In the genomic region with DNA sequence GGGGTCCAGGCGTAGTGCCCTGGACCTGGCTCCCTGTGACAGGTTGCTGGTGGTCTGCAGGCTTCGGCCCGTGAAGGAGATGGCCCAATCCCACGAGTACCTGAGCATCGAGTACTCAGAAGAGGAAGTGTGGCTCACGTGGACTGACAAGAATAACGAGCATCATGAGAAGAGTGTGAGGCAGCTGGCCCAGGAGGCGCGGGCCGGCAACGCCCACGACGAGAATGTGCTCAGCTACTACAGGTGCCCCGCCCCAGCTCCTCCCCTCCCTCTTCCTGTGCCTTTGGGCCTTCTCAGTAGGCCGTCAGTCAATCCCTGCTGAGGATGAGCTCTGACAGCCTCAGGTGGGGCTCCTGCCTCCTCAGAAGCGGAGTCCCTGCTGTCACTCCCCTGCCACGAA, we compare ENCODE assay signal across 9 cellular contexts. TPM values are rescaled to one million over a fixed set of nuclear protein-coding genes. Genes with fewer than 3 reads are reported as not detected.
DNase-seq lines count a peak whose midpoint lies in the region; ATAC-seq and TF ChIP-seq lines count a peak whose summit lies in the region.
"Had no signal": no experiment of that assay in that cellular context is flagged by ENCODE, and none has a peak within 500 bp of the region (broad histone marks: within the 10 kb centered on the region; RNA-seq: fewer than 3 reads in every experiment).

No MANE protein-coding gene starts in this region.

- peaks cover 89% of the 10 kb centered on the region for H3K36me3 Mint-ChIP-seq in CD4-positive, alpha-beta T cell (ENCODE audit: low read depth)
- H3K36me3 Mint-ChIP-seq in activated T-helper 2 cell treated with anti-CD3 and anti-CD28 coated beads, Interferon-gamma antibody, Interleukin-2, Interleukin-4, amounts not matched to agents 10 μg/mL and 5 μg/mL and 100 μg/mL, durations not matched to agents 14 hours and 24 hours and 36 hours (ENCODE audit: low read depth), result peaks cover 59% of the 10 kb centered on the region
- H3K36me3 Mint-ChIP-seq in naive thymus-derived CD8-positive, alpha-beta T cell, result peaks cover 0 to 78% (median 12%) of the 10 kb centered on the region in 3 donors

- peak; percentile 54 to 84 (median 70) for DNase-seq in CD4-positive, alpha-beta T cell
- DNase-seq in PC-3 (peak; percentile 76), cerebellar nuclear complex (lab: John Stamatoyannopoulos, UW) (no peak)
- peak; percentile 63 for DNase-seq in activated T-helper 2 cell treated with anti-CD3 and anti-CD28 coated beads, Interferon-gamma antibody, Interleukin-2, Interleukin-4, amounts not matched to agents 10 μg/mL and 5 μg/mL and 100 μg/mL, durations not matched to agents 14 hours and 24 hours and 36 hours (ENCODE audit: low spot score)
- peak in 2 of 10 donors; percentile 20 to 22 for DNase-seq in naive thymus-derived CD8-positive, alpha-beta T cell

- no peak overlapping the region for H3K27ac ChIP-seq in CD4-positive, alpha-beta T cell (ENCODE audit: low read depth, low read length)
- H3K27ac ChIP-seq in PC-3 (ENCODE audit: low read length), result peak overlapping the region; percentile 53; the same call in 1 of the 2 replicates
- H3K27ac ChIP-seq: BLaER1 had no signal

- H2AFZ ChIP-seq in PC-3 (ENCODE audit: low read length), result no peak overlapping the region

- no peak overlapping the region for H3K4me2 ChIP-seq in PC-3 (ENCODE audit: low read length)
- H3K4me2 ChIP-seq: BLaER1 had no signal

- peaks cover 25% of the 10 kb centered on the region for H3K36me3 ChIP-seq in PC-3 (ENCODE audit: low read depth, low read length)

- H3K4me1 Mint-ChIP-seq in CD4-positive, alpha-beta T cell (ENCODE audit: low read depth), result peaks cover 14% of the 10 kb centered on the region
- peaks cover 7% of the 10 kb centered on the region for H3K4me1 Mint-ChIP-seq in activated T-helper 2 cell treated with anti-CD3 and anti-CD28 coated beads, Interferon-gamma antibody, Interleukin-2, Interleukin-4, amounts not matched to agents 10 μg/mL and 5 μg/mL and 100 μg/mL, durations not matched to agents 14 hours and 24 hours and 36 hours (ENCODE audit: low read depth)
- H3K4me1 Mint-ChIP-seq in naive thymus-derived CD8-positive, alpha-beta T cell, result peaks cover 0 to 8% (median 3%) of the 10 kb centered on the region in 4 donors

- peak overlapping the region; percentile 33; the same call in 1 of the 2 replicates for H3K9ac ChIP-seq in PC-3 (ENCODE audit: low read length)
- H3K9ac ChIP-seq: BLaER1 had no signal

- H3K79me2 ChIP-seq in PC-3 (ENCODE audit: low read length), result no peaks in the 10 kb centered on the region

- H3K9me2 ChIP-seq in PC-3 (replicated peaks; ENCODE audit: low read length), result no peaks in the 10 kb centered on the region

- no peak overlapping the region for H3K4me3 Mint-ChIP-seq in CD4-positive, alpha-beta T cell
- no peak overlapping the region for H3K4me3 Mint-ChIP-seq in activated T-helper 2 cell treated with anti-CD3 and anti-CD28 coated beads, Interferon-gamma antibody, Interleukin-2, Interleukin-4, amounts not matched to agents 10 μg/mL and 5 μg/mL and 100 μg/mL, durations not matched to agents 14 hours and 24 hours and 36 hours (ENCODE audit: low read depth)
- H3K4me3 Mint-ChIP-seq in naive thymus-derived CD8-positive, alpha-beta T cell, result no peak overlapping the region

- H3K27me3 Mint-ChIP-seq in CD4-positive, alpha-beta T cell, result no peaks in the 10 kb centered on the region
- H3K27me3 Mint-ChIP-seq in activated T-helper 2 cell treated with anti-CD3 and anti-CD28 coated beads, Interferon-gamma antibody, Interleukin-2, Interleukin-4, amounts not matched to agents 10 μg/mL and 5 μg/mL and 100 μg/mL, durations not matched to agents 14 hours and 24 hours and 36 hours (ENCODE audit: low read depth), result no peaks in the 10 kb centered on the region
- no peaks in the 10 kb centered on the region for H3K27me3 Mint-ChIP-seq in naive thymus-derived CD8-positive, alpha-beta T cell

- no peak for TF ChIP-seq CTCF in CD4-positive, alpha-beta T cell (IDR thresholded peaks at IDR 0.05)
- TF ChIP-seq CTCF in PC-3 (conservative IDR thresholded peaks at IDR 0.05; ENCODE audit: low read depth, low read length), result no peak

- H4K20me1 ChIP-seq in PC-3 (ENCODE audit: low read length), result no peaks in the 10 kb centered on the region

- ATAC-seq in CD4-positive, alpha-beta T cell (ENCODE audit: poor library complexity), result peak; percentile 99
- peak; percentile 83 for ATAC-seq in PC-3
- peak in 1 of 2 donors; percentile 62 for ATAC-seq in naive thymus-derived CD8-positive, alpha-beta T cell
- ATAC-seq in HG02870 (IDR thresholded peaks at IDR 0.05; ENCODE audit: unreplicated experiment), result no peak
- ATAC-seq in GM19467 (IDR thresholded peaks at IDR 0.05; ENCODE audit: unreplicated experiment), result no peak
- no peak for ATAC-seq in HG02981 (IDR thresholded peaks at IDR 0.05; ENCODE audit: unreplicated experiment)

- peak overlapping the region; percentile 81 for H3K27ac Mint-ChIP-seq in CD4-positive, alpha-beta T cell
- H3K27ac Mint-ChIP-seq in activated T-helper 2 cell treated with anti-CD3 and anti-CD28 coated beads, Interferon-gamma antibody, Interleukin-2, Interleukin-4, amounts not matched to agents 10 μg/mL and 5 μg/mL and 100 μg/mL, durations not matched to agents 14 hours and 24 hours and 36 hours, result no peak overlapping the region
- peak overlapping the region in 6 of 10 donors; percentile 13 to 77 (median 59) for H3K27ac Mint-ChIP-seq in naive thymus-derived CD8-positive, alpha-beta T cell

- CTCF ChIA-PET in CD4-positive, alpha-beta T cell (lab: Charles Lee), result interaction anchor here (1.2 to 1.7 kb wide), 2 partner anchors 32 to 43 kb away, joined by 4 to 6 read pairs; a partner anchor contains a TSS
- CTCF ChIA-PET in PC-3 (lab: Charles Lee), result interaction anchor here (1.0 kb wide), 1 partner anchor 32 kb away, joined by 4 read pairs; no protein-coding TSS in a partner anchor

- H3K9me3 ChIP-seq in CD4-positive, alpha-beta T cell (ENCODE audit: control insufficient read depth, low read length), result no peaks in the 10 kb centered on the region
- H3K9me3 ChIP-seq in PC-3 (ENCODE audit: low read length), result no peaks in the 10 kb centered on the region
- H3K9me3 ChIP-seq: BLaER1 had no signal

- no TSS peak for BruUV-seq in PC-3 (replicated peaks; lab: Mats Ljungman, UMichigan)

- peaks cover 16% of the 10 kb centered on the region for H3K4me1 ChIP-seq in PC-3 (ENCODE audit: insufficient read depth, low read length)

- peaks cover 4% of the 10 kb centered on the region for H3F3A ChIP-seq in PC-3 (ENCODE audit: low read length, unreplicated experiment)

- intact Hi-C loops in CD4-positive, alpha-beta T cell (cut with DNase I, micrococcal nuclease), result loop anchor here in 1 of 2 experiments (5.0 kb wide), 1 partner anchor 33 kb away; no protein-coding TSS in a partner anchor
- intact Hi-C loops in PC-3 (cut with micrococcal nuclease), result no loop called here
- intact Hi-C loops in activated T-helper 2 cell treated with anti-CD3 and anti-CD28 coated beads, Interferon-gamma antibody, Interleukin-2, Interleukin-4, amounts not matched to agents 10 μg/mL and 5 μg/mL and 100 μg/mL, durations not matched to agents 14 hours and 24 hours and 36 hours (cut with micrococcal nuclease), result no loop called here

- H3K9me3 Mint-ChIP-seq in CD4-positive, alpha-beta T cell, result no peaks in the 10 kb centered on the region
- H3K9me3 Mint-ChIP-seq in activated T-helper 2 cell treated with anti-CD3 and anti-CD28 coated beads, Interferon-gamma antibody, Interleukin-2, Interleukin-4, amounts not matched to agents 10 μg/mL and 5 μg/mL and 100 μg/mL, durations not matched to agents 14 hours and 24 hours and 36 hours, result no peaks in the 10 kb centered on the region
- H3K9me3 Mint-ChIP-seq in naive thymus-derived CD8-positive, alpha-beta T cell, result no peaks in the 10 kb centered on the region

- H3K27me3 ChIP-seq in CD4-positive, alpha-beta T cell (ENCODE audit: control insufficient read depth, insufficient read depth, low read length), result no peaks in the 10 kb centered on the region
- no peaks in the 10 kb centered on the region for H3K27me3 ChIP-seq in PC-3 (ENCODE audit: low read length)
- H3K27me3 ChIP-seq: BLaER1 had no signal

- POLR2A ChIA-PET in CD4-positive, alpha-beta T cell (lab: Charles Lee), result interaction anchor here (1.3 to 2.8 kb wide), 7 partner anchors 14 to 48 kb away, joined by 3 to 12 read pairs (median 5); a partner anchor contains a TSS
- POLR2A ChIA-PET in PC-3 (lab: Charles Lee; ENCODE audit: unreplicated experiment), result no interaction called here
- POLR2A ChIA-PET in naive thymus-derived CD8-positive, alpha-beta T cell (lab: Charles Lee), result interaction anchor here (1.1 kb wide), 1 partner anchor 26 kb away, joined by 4 read pairs; no protein-coding TSS in a partner anchor

- H3K4me3 ChIP-seq in PC-3 (ENCODE audit: low read length), result no peak overlapping the region
- H3K4me3 ChIP-seq: BLaER1 had no signal

RNA-seq across cellular contexts. Expression of a gene that starts 42.6 kb away (rescaled TPM):
- 1 to 10 TPM; 8.7 to 9.3 TPM for total RNA-seq in CD4-positive, alpha-beta T cell
- total RNA-seq in PC-3 (2014; rRNA removed), result 70.0 and 107 TPM in 2 replicates
- total RNA-seq in activated T-helper 2 cell treated with anti-CD3 and anti-CD28 coated beads, Interferon-gamma antibody, Interleukin-2, Interleukin-4, amounts not matched to agents 10 μg/mL and 5 μg/mL and 100 μg/mL, durations not matched to agents 14 hours and 24 hours and 36 hours, result 136 and 137 TPM in 2 replicates
- 10 to 100 TPM; 23.3 to 24.7 TPM for total RNA-seq in naive thymus-derived CD8-positive, alpha-beta T cell
- polyA plus RNA-seq in naive thymus-derived CD8-positive, alpha-beta T cell, result 10 to 100 TPM; 44.4 to 57.7 (median 56.2) TPM

RNA-seq across cellular contexts. Expression of a gene that starts 47.8 kb away (rescaled TPM):
- 10 to 100 TPM; 44.5 to 45.5 TPM for total RNA-seq in CD4-positive, alpha-beta T cell
- 41.8 and 50.6 TPM in 2 replicates for total RNA-seq in PC-3 (2014; rRNA removed)
- 40.7 and 41.7 TPM in 2 replicates for total RNA-seq in activated T-helper 2 cell treated with anti-CD3 and anti-CD28 coated beads, Interferon-gamma antibody, Interleukin-2, Interleukin-4, amounts not matched to agents 10 μg/mL and 5 μg/mL and 100 μg/mL, durations not matched to agents 14 hours and 24 hours and 36 hours
- total RNA-seq in naive thymus-derived CD8-positive, alpha-beta T cell, result 10 to 100 TPM; 44.3 to 46.2 TPM
- 1 to 10 TPM in 2 of 3 donors, under 1 TPM in 1; 0.98 to 4.9 (median 2.4) TPM for polyA plus RNA-seq in naive thymus-derived CD8-positive, alpha-beta T cell

Comparison
In these comparisons a context has a peak if more than half of its experiments do, and no peak if none do; other contexts are left out.
1. ATAC-seq: peak in CD4-positive, alpha-beta T cell (single experiment) and PC-3 (single experiment); none in HG02870 (single experiment), GM19467 (single experiment) and HG02981 (single experiment).
2. DNase-seq: peak in CD4-positive, alpha-beta T cell (10 of 10), PC-3 (single experiment) and activated T-helper 2 cell treated with anti-CD3 and anti-CD28 coated beads, Interferon-gamma antibody, Interleukin-2, Interleukin-4, amounts not matched to agents 10 μg/mL and 5 μg/mL and 100 μg/mL, durations not matched to agents 14 hours and 24 hours and 36 hours (single experiment); none in cerebellar nuclear complex (0 of 2).